In genomic region chr4:15375707-15376106, GRCh38 we compare ENCODE assay signal across 1 cellular context.
TF ChIP-seq lines count a peak whose summit lies in the region.

No MANE protein-coding gene starts in this region.

TF ChIP-seq in HepG2, 621 proteins besides CTCF, POLR2A, EP300 and RAD21 (continued from another document):
- TF ChIP-seq CENPBD1 (CRISPR knock-in tag; IDR thresholded peaks at IDR 0.05; ENCODE audit: borderline replicate concordance, low read depth) (no peak), ZNF503 (CRISPR knock-in tag; IDR thresholded peaks at IDR 0.05) (no peak), IRF2 (CRISPR knock-in tag; IDR thresholded peaks at IDR 0.05) (no peak), HNRNPUL1 (IDR thresholded peaks at IDR 0.05; ENCODE audit: low read depth, low read length) (no peak), ZNF772 (CRISPR knock-in tag; IDR thresholded peaks at IDR 0.05) (no peak), KDM2A (CRISPR knock-in tag; IDR thresholded peaks at IDR 0.05; ENCODE audit: borderline replicate concordance, low read depth) (no peak), ZNF562 (CRISPR knock-in tag; IDR thresholded peaks at IDR 0.05; ENCODE audit: borderline replicate concordance) (no peak)
- TF ChIP-seq, protein P1, sequence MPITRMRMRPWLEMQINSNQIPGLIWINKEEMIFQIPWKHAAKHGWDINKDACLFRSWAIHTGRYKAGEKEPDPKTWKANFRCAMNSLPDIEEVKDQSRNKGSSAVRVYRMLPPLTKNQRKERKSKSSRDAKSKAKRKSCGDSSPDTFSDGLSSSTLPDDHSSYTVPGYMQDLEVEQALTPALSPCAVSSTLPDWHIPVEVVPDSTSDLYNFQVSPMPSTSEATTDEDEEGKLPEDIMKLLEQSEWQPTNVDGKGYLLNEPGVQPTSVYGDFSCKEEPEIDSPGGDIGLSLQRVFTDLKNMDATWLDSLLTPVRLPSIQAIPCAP (CRISPR knock-in tag; IDR thresholded peaks at IDR 0.05; ENCODE audit: low read depth): no peak
